ENCODE assay signal across 13 cellular contexts in the genomic region with DNA sequence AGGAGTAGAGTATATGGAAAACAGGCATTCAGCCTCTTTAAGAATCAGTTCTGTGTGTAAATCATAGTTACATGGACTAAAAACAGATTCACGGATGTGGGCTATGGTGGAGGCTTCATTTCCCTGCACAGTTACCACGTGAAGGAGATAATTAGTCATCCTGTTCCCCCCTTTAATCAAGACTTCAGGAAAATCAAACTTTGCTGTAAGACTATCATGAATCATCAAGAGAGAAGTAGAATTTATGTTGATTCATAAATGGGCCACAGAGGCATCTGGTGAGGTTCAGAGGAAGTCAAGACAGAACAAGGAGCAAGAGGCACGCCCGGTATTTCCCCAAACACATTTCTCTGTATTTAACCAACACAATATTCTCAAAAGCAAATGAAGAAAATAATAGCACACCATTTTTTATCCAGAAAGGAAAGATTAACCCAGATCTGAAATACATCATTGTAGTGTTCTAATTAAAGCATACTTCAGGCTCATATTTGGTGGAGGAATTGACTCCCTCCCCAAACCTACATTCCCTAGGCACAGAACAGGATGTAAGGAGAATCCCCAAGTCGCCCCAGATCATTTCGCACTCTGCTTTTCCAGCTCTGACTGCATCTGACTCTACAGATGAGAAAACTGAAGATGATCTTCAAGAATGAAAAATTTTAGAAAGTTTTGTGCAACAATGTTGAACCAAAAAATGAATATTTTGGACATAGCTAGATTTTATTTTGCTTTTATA.
DNase-seq lines count a peak whose midpoint lies in the region; ATAC-seq, FAIRE-seq and TF ChIP-seq lines count a peak whose summit lies in the region.
"Had no signal": no experiment of that assay in that cellular context is flagged by ENCODE, and none has a peak within 500 bp of the region (broad histone marks: within the 10 kb centered on the region; RNA-seq: fewer than 3 reads in every experiment).

No MANE protein-coding gene starts in this region.

- 0 out of 3 replicates have a peak overlapping the region, but pooled peaks have one; percentile 62 for H2BK15ac ChIP-seq in IMR-90 (ENCODE audit: low read depth, low read length)

- no peak for TF ChIP-seq POLR2A in IMR-90 (IDR thresholded peaks at IDR 0.05; ENCODE audit: low read depth, low read length)
- TF ChIP-seq POLR2A in endothelial cell of umbilical vein (IDR thresholded peaks at IDR 0.05; ENCODE audit: low read depth, low read length): no peak

- in situ Hi-C loops in IMR-90 (cut with MboI; ENCODE audit: low sequenced_read_pairs): no loop called here

- TF ChIP-seq CTCF in IMR-90 (conservative IDR thresholded peaks at IDR 0.05; ENCODE audit: low read depth, low read length): no peak
- no peak for TF ChIP-seq CTCF in endothelial cell of umbilical vein (IDR thresholded peaks at IDR 0.05; ENCODE audit: extremely low read depth in 1 of 2, insufficient read depth in 1 of 2, low read depth in 1 of 2, low read length in 2 of 2)

- H3K27me3 ChIP-seq in IMR-90 (ENCODE audit: control insufficient read depth, insufficient read depth, low read length): no peaks in the 10 kb centered on the region
- H3K27me3 ChIP-seq in endothelial cell of umbilical vein (ENCODE audit: control insufficient read depth in 2 of 2, insufficient read depth in 2 of 2, low read length in 2 of 2): no peaks in the 10 kb centered on the region
- no peaks in the 10 kb centered on the region for H3K27me3 ChIP-seq in rectal smooth muscle tissue (ENCODE audit: control insufficient read depth, insufficient read depth, low read length)
- H3K27me3 ChIP-seq: cardiac muscle cell, heart right ventricle had no signal

- peak overlapping the region in 1 of 2 experiments; percentile 57; a peak in 1 of 4 replicates for H4K8ac ChIP-seq in IMR-90 (ENCODE audit: low read depth in 2 of 2, low read length in 2 of 2)

- no peak overlapping the region for H3K9ac ChIP-seq in IMR-90 (ENCODE audit: low read depth, low read length)
- H3K9ac ChIP-seq in endothelial cell of umbilical vein (replicated peaks; ENCODE audit: extremely low read depth, insufficient read depth, low read length): no peak overlapping the region
- no peak overlapping the region for H3K9ac ChIP-seq in rectal smooth muscle tissue (ENCODE audit: low read length)

- BruUV-seq in IMR-90 (replicated peaks; lab: Mats Ljungman, UMichigan) (no TSS peak), endothelial cell of umbilical vein (replicated peaks; lab: Mats Ljungman, UMichigan) (no TSS peak)

- H4K20me1 ChIP-seq in IMR-90 (ENCODE audit: insufficient read depth, low read length) (no peaks in the 10 kb centered on the region), endothelial cell of umbilical vein (replicated peaks; ENCODE audit: control insufficient read depth, extremely low read depth, insufficient read depth, low read length) (no peaks in the 10 kb centered on the region)

- peak overlapping the region; percentile 44 for H2BK5ac ChIP-seq in IMR-90 (ENCODE audit: low read depth, low read length, poor library complexity, severe bottlenecking)

- H2AFZ ChIP-seq in IMR-90 (replicated peaks; ENCODE audit: low read length, poor library complexity) (no peak overlapping the region), endothelial cell of umbilical vein (ENCODE audit: low read depth, low read length) (no peak overlapping the region)

- H4K91ac ChIP-seq in IMR-90 (ENCODE audit: insufficient read depth, low read depth, low read length): no peak overlapping the region

- H3K36me3 ChIP-seq in IMR-90 (ENCODE audit: control insufficient read depth, insufficient read depth, low read length): no peaks in the 10 kb centered on the region
- no peaks in the 10 kb centered on the region for H3K36me3 ChIP-seq in endothelial cell of umbilical vein (ENCODE audit: control insufficient read depth in 2 of 2, extremely low read depth in 1 of 2, insufficient read depth in 2 of 2, low read length in 2 of 2)
- H3K36me3 ChIP-seq in rectal smooth muscle tissue (ENCODE audit: control insufficient read depth, insufficient read depth, low read length): no peaks in the 10 kb centered on the region
- H3K36me3 ChIP-seq: cardiac muscle cell, heart right ventricle had no signal

- no peak overlapping the region for H3K4me2 ChIP-seq in IMR-90 (ENCODE audit: low read depth, low read length)
- no peak overlapping the region for H3K4me2 ChIP-seq in endothelial cell of umbilical vein (ENCODE audit: insufficient read depth, low read length)

- H3K18ac ChIP-seq in IMR-90 (ENCODE audit: low read depth, low read length): peak overlapping the region; percentile 96; the same call in 1 of the 2 replicates

- H2AK9ac ChIP-seq in IMR-90 (replicated peaks; ENCODE audit: low read depth, low read length, poor library complexity): no peak overlapping the region

- no CpG with 5 or more reads among the region's 6 CpGs for WGBS in IMR-90 (ENCODE audit: extremely low coverage in 2 of 2, insufficient read length in 1 of 2), 2 experiments

- H3K9me1 ChIP-seq in IMR-90 (ENCODE audit: insufficient read depth, low read length): peaks cover 3% of the 10 kb centered on the region; the same call in 1 of the 2 replicates
- H3K9me1 ChIP-seq in endothelial cell of umbilical vein (replicated peaks; ENCODE audit: control insufficient read depth, extremely low read depth, insufficient read depth, low read length): no peaks in the 10 kb centered on the region

- CTCF ChIA-PET in IMR-90 (lab: Yijun Ruan, JAX): no interaction called here
- CTCF ChIA-PET in endothelial cell of umbilical vein (lab: Charles Lee): no interaction called here

- ATAC-seq in IMR-90 (ENCODE audit: low read depth) (peak; percentile 50), GM21423 (IDR thresholded peaks at IDR 0.05; ENCODE audit: unreplicated experiment) (no peak)

- peak overlapping the region; percentile 87 for H3K14ac ChIP-seq in IMR-90 (replicated peaks; ENCODE audit: low read depth, low read length)

- no peak for FAIRE-seq in endothelial cell of umbilical vein (lab: Jason Lieb, UNC)

- dilution Hi-C loops in IMR-90 (cut with HindIII; ENCODE audit: low sequenced_read_pairs, unreplicated experiment): no loop called here
- dilution Hi-C loops in endothelial cell of umbilical vein (cut with MboI; ENCODE audit: extremely low pct_ligation_motif_present, low sequenced_read_pairs): no loop called here

- no peaks in the 10 kb centered on the region for H3K79me2 ChIP-seq in endothelial cell of umbilical vein (ENCODE audit: control insufficient read depth, insufficient read depth, low read length)

- H3K27ac ChIP-seq in IMR-90 (ENCODE audit: insufficient read depth, low read length) (peak overlapping the region; percentile 49; the same call in 1 of the 2 replicates), endothelial cell of umbilical vein (ENCODE audit: insufficient read depth, low read depth, low read length) (no peak overlapping the region), rectal smooth muscle tissue (ENCODE audit: low read depth, low read length) (peak overlapping the region; percentile 53)
- H3K27ac ChIP-seq: cardiac muscle cell had no signal

- peak; percentile 89 for DNase-seq in EL
- peak; percentile 76 for DNase-seq in IMR-90
- DNase-seq in endothelial cell of umbilical vein (ENCODE audit: low read depth, low spot score): peak; percentile 21
- no peak for DNase-seq in NCI-H510A treated with DMSO at 0.1 percent for 48 hours (lab: John Stamatoyannopoulos, UW)
- no peak for DNase-seq in H4 (ENCODE audit: low spot score)
- DNase-seq in COLO668 (lab: John Stamatoyannopoulos, UW; ENCODE audit: unreplicated experiment): no peak
- DNase-seq: activated CD4-positive, alpha-beta T cell treated with anti-CD3 and anti-CD28 coated beads, Interleukin-2, amount 10 ng/mL, durations not matched to agents 7 days and 5 days; heart right ventricle; naive B cell; NCI-H2171 had no signal

- H4K5ac ChIP-seq in IMR-90 (ENCODE audit: low read depth, low read length): peak overlapping the region; percentile 70; the same call in 1 of the 2 replicates

- H3K23ac ChIP-seq in IMR-90 (ENCODE audit: low read depth, low read length): no peak overlapping the region

- intact Hi-C loops in IMR-90 (cut with micrococcal nuclease): no loop called here
- intact Hi-C loops in endothelial cell of umbilical vein (cut with micrococcal nuclease): no loop called here

- H3K56ac ChIP-seq in IMR-90 (ENCODE audit: extremely low read depth, insufficient read depth, low read length): no peak overlapping the region

- peak overlapping the region; percentile 65; the same call in 1 of the 2 replicates for H2AK5ac ChIP-seq in IMR-90 (ENCODE audit: low read depth, low read length)

- TF ChIP-seq RAD21 in IMR-90 (IDR thresholded peaks at IDR 0.05; ENCODE audit: low read length): no peak

- H3K4ac ChIP-seq in IMR-90 (ENCODE audit: low read depth, low read length): peak overlapping the region; percentile 81

- H3K4me3 ChIP-seq in IMR-90 (ENCODE audit: insufficient read depth, low read depth, low read length): no peak overlapping the region
- H3K4me3 ChIP-seq in endothelial cell of umbilical vein (replicated peaks in 1 of 3; ENCODE audit: insufficient read depth in 1 of 3, low read depth in 1 of 3, low read length in 3 of 3): no peak overlapping the region
- no peak overlapping the region for H3K4me3 ChIP-seq in rectal smooth muscle tissue (ENCODE audit: low read length)
- H3K4me3 ChIP-seq: cardiac muscle cell, heart right ventricle had no signal

- POLR2A ChIA-PET in IMR-90 (lab: Charles Lee; ENCODE audit: unreplicated experiment) (no interaction called here), endothelial cell of umbilical vein (lab: Charles Lee) (no interaction called here)

- no peaks in the 10 kb centered on the region for H3K9me3 ChIP-seq in IMR-90 (ENCODE audit: control insufficient read depth, insufficient read depth, low read length)
- H3K9me3 ChIP-seq in endothelial cell of umbilical vein (replicated peaks; ENCODE audit: control insufficient read depth, insufficient read depth, low read length): no peaks in the 10 kb centered on the region
- H3K9me3 ChIP-seq: heart right ventricle had no signal

- peak overlapping the region; percentile 79 for H2BK120ac ChIP-seq in IMR-90 (ENCODE audit: low read depth, low read length)

- H2BK20ac ChIP-seq in IMR-90 (ENCODE audit: low read depth, low read length): peak overlapping the region; percentile 96

- H3K79me1 ChIP-seq in IMR-90 (ENCODE audit: low read depth in 1 of 2, low read length in 2 of 2): no peaks in the 10 kb centered on the region

- peaks cover 5% of the 10 kb centered on the region for H3K4me1 ChIP-seq in IMR-90 (ENCODE audit: control insufficient read depth, insufficient read depth, low read length)
- no peaks in the 10 kb centered on the region for H3K4me1 ChIP-seq in endothelial cell of umbilical vein (ENCODE audit: control insufficient read depth, extremely low read depth, insufficient read depth, low read length)
- H3K4me1 ChIP-seq in rectal smooth muscle tissue (ENCODE audit: control insufficient read depth, insufficient read depth, low read length): peaks cover 32% of the 10 kb centered on the region

TF ChIP-seq in IMR-90, 13 proteins besides CTCF, POLR2A, EP300 and RAD21 (continues in another document):
- TF ChIP-seq RFX5 (IDR thresholded peaks at IDR 0.05; ENCODE audit: low read depth, low read length): no peak

TF ChIP-seq in endothelial cell of umbilical vein, 7 proteins besides CTCF, POLR2A, EP300 and RAD21 (continues in another document):
- no peak for TF ChIP-seq POLR2AphosphoS5 (IDR thresholded peaks at IDR 0.05; ENCODE audit: insufficient read depth, low read depth, low read length)
- peak; percentile 3 for TF ChIP-seq FOS (IDR thresholded peaks at IDR 0.05; ENCODE audit: borderline replicate concordance, insufficient read depth, low read length)

Comparison
In these comparisons a context has a peak if more than half of its experiments do, and no peak if none do; other contexts are left out.
1. DNase-seq: peak in EL (single experiment), IMR-90 (single experiment) and endothelial cell of umbilical vein (single experiment); none in NCI-H510A treated with DMSO at 0.1 percent for 48 hours (single experiment), H4 (single experiment) and COLO668 (single experiment).